8 cellular contexts compared by ENCODE assay signal in the genomic region with DNA sequence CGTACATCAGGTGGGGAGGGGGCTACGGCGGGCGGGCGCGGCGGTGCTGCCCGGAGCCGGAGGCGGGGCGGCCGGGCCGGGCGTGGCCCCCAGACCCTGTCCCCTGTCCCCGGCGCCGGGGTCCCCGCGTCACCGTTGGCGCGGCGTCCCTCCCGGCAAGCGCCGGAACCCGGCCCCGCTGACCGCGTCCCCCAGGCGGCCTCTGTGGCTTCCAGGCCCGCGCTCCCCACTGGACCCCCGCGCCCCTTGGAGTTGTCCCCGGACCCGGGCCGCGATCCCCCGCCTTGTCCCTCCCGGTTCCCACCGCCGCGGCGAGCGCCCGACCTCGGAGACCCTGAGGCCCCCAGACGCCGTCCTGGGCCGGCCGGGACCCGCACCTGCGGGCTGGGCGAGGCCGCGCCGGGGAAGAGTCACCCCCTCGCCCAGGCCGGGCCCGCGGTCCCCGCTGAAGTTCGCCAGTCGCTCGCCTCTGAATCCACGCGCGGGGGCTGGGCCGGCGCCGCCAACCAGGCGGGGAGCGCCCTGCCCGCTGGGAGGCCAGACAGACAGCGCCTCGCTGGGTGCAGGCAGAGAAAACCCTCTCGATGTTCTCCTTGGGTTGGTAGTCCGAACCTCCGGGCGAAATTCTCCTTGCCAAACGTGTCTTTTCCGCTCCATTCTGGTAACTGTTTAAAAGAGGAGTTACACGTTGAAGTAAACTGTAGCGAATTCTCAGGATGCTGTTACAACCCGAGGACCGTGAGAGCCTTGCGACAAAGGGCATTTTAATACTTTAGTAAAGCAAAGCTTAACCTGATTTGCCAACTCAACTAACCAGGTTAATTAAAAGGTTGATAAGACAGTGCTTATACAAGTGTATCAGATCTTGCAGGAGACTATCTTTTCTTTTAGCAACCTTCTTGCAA. TPM values are rescaled to one million over a fixed set of nuclear protein-coding genes. Genes with fewer than 3 reads are reported as not detected.
DNase-seq lines count a peak whose midpoint lies in the region; ATAC-seq and TF ChIP-seq lines count a peak whose summit lies in the region.

No MANE protein-coding gene starts in this region.

- peak overlapping the region; percentile 39 for H2AFZ ChIP-seq in SK-N-SH (ENCODE audit: low read depth)

- TF ChIP-seq POLR2A in adrenal gland (IDR thresholded peaks at IDR 0.05), result peak in 1 of 2 donors; percentile 61

- H3K79me2 ChIP-seq in SK-N-SH (ENCODE audit: insufficient read depth), result peaks cover 74% of the 10 kb centered on the region

- peaks cover 6% of the 10 kb centered on the region; the same call in 1 of the 2 replicates for H4K20me1 ChIP-seq in SK-N-SH (ENCODE audit: insufficient read depth)

- no peak for TF ChIP-seq EP300 in SK-N-SH (IDR thresholded peaks at IDR 0.05; ENCODE audit: borderline replicate concordance in 1 of 2, low read depth in 1 of 2, low read length in 1 of 2)

- H3K4me3 ChIP-seq in AG04450 (ENCODE audit: low read depth, low read length), result peak overlapping the region; percentile 72
- peak overlapping the region; percentile 75 to 94 for H3K4me3 ChIP-seq in SK-N-SH (ENCODE audit: low read depth in 2 of 2, low read length in 1 of 2)
- peak overlapping the region; percentile 32 to 83 (median 78) for H3K4me3 ChIP-seq in adrenal gland
- H3K4me3 ChIP-seq in aorta (ENCODE audit: low read length in 2 of 2), result peak overlapping the region; percentile 86 to 93

- H3K9ac ChIP-seq in SK-N-SH, result peak overlapping the region; percentile 85

- ATAC-seq in GM18868 (IDR thresholded peaks at IDR 0.05; ENCODE audit: unreplicated experiment), result peak; percentile 37
- ATAC-seq in HG03139 (IDR thresholded peaks at IDR 0.05; ENCODE audit: unreplicated experiment), result peak; percentile 16
- peak; percentile 69 to 71 for ATAC-seq in left cardiac atrium
- peak; percentile 58 for ATAC-seq in aorta (ENCODE audit: low FRiP score)

- no peak for TF ChIP-seq RAD21 in SK-N-SH (IDR thresholded peaks at IDR 0.05; ENCODE audit: low read length)

- H3K27me3 ChIP-seq in AG04450 (ENCODE audit: control insufficient read depth, insufficient read depth, low read length) (no peaks in the 10 kb centered on the region), SK-N-SH (ENCODE audit: insufficient read depth) (no peaks in the 10 kb centered on the region), adrenal gland (no peaks in the 10 kb centered on the region), aorta (ENCODE audit: control insufficient read depth in 1 of 2, insufficient read depth in 2 of 2, low read length in 1 of 2) (no peaks in the 10 kb centered on the region)

- intact Hi-C loops in adrenal gland (cut with DNase I) (no loop called here), left cardiac atrium (cut with DNase I) (loop anchor here in 1 of 2 donors (10.0 kb wide), 1 partner anchor 111 kb away; no protein-coding TSS in a partner anchor), aorta (cut with DNase I) (loop anchor here (10.0 kb wide), 3 partner anchors 131 to 281 kb away; partner anchors contain the start of genes GCSH (in 2 of the 2) and ATMIN (in 1 of the 2))

- POLR2A ChIA-PET in AG04450 (lab: Yijun Ruan, JAX) (interaction anchor here (0.6 to 0.9 kb wide), 4 partner anchors 111 to 1719 kb away, joined by 3 to 4 read pairs (median 4); partner anchors contain the start of gene CENPN), SK-N-SH (lab: Yijun Ruan, JAX) (interaction anchor here (1.0 kb wide), 1 partner anchor 105 kb away, joined by 4 read pairs; no protein-coding TSS in a partner anchor)

- no peak for TF ChIP-seq CTCF in AG04450 (IDR thresholded peaks at IDR 0.05; ENCODE audit: low read depth, low read length)
- TF ChIP-seq CTCF in SK-N-SH (IDR thresholded peaks at IDR 0.05), result peak; percentile 17; the same call in 1 of the 2 replicates
- TF ChIP-seq CTCF in adrenal gland (IDR thresholded peaks at IDR 0.05), result peak in 1 of 6 experiments; percentile 10

- H3F3A ChIP-seq in SK-N-SH (replicated peaks; ENCODE audit: insufficient read depth), result peaks cover 24% of the 10 kb centered on the region

- H3K4me1 ChIP-seq in SK-N-SH (ENCODE audit: control insufficient read depth in 1 of 2, insufficient read depth in 2 of 2, low read depth in 1 of 2, low read length in 1 of 2) (peaks cover 8 to 17% of the 10 kb centered on the region in 2 experiments; a peak in 3 of 4 replicates), adrenal gland (replicated peaks in 1 of 2) (peaks cover 16 to 48% of the 10 kb centered on the region in 2 donors), aorta (ENCODE audit: control insufficient read depth in 1 of 2, insufficient read depth in 2 of 2, low read length in 2 of 2) (peaks cover 0 to 3% of the 10 kb centered on the region in 2 donors)

- H3K9me3 ChIP-seq in AG04450 (ENCODE audit: control insufficient read depth, insufficient read depth, low read length) (no peaks in the 10 kb centered on the region), SK-N-SH (no peaks in the 10 kb centered on the region), adrenal gland (replicated peaks in 1 of 3) (no peaks in the 10 kb centered on the region), aorta (ENCODE audit: control insufficient read depth, low read length) (no peaks in the 10 kb centered on the region)

- DNase-seq in AG04450 (ENCODE audit: low read depth, low spot score) (no peak), SK-N-SH (peak; percentile 78), adrenal gland (peak; percentile 57 to 79 (median 71)), left cardiac atrium (peak; percentile 71), pons (ENCODE audit: low spot score) (peak; percentile 21), aorta (peak; percentile 72 to 88)

- 1% methylated on average over 18 of the region's 88 CpGs for WGBS in SK-N-SH (ENCODE audit: low lambda C conversion rate)
- 1 to 4% (median 1%) methylated on average over 8 to 82 of the region's 88 CpGs for WGBS in adrenal gland, 4 donors
- WGBS in aorta, 2 donors, result 1% methylated on average over 60 to 88 of the region's 88 CpGs

- H3K36me3 ChIP-seq in SK-N-SH (replicated peaks in 1 of 2; ENCODE audit: control insufficient read depth in 1 of 2, insufficient read depth in 2 of 2, low read length in 1 of 2), result peaks cover 0 to 5% of the 10 kb centered on the region in 2 experiments
- H3K36me3 ChIP-seq in adrenal gland (replicated peaks in 1 of 2), result no peaks in the 10 kb centered on the region
- no peaks in the 10 kb centered on the region for H3K36me3 ChIP-seq in aorta (ENCODE audit: control insufficient read depth in 1 of 2, insufficient read depth in 2 of 2, low read length in 1 of 2)

- peak overlapping the region; percentile 21 for H3K27ac ChIP-seq in AG04450 (ENCODE audit: low read depth, low read length)
- peak overlapping the region; percentile 48 to 56; a peak in 3 of 4 replicates for H3K27ac ChIP-seq in SK-N-SH (ENCODE audit: low read depth in 2 of 2, low read length in 1 of 2)
- peak overlapping the region in 4 of 5 donors; percentile 88 to 93 (median 92) for H3K27ac ChIP-seq in adrenal gland
- H3K27ac ChIP-seq in aorta (ENCODE audit: low read depth in 1 of 2, low read length in 2 of 2), result peak overlapping the region in 1 of 2 donors; percentile 88

- peak overlapping the region; percentile 94 for H3K4me2 ChIP-seq in SK-N-SH

- H3K9me2 ChIP-seq in SK-N-SH, result no peaks in the 10 kb centered on the region

- CTCF ChIA-PET in AG04450 (lab: Charles Lee), result interaction anchor here (0.5 to 5.7 kb wide), 4 partner anchors 54 to 1573 kb away, joined by 3 to 16 read pairs (median 3); no protein-coding TSS in a partner anchor
- CTCF ChIA-PET in SK-N-SH (lab: Yijun Ruan, JAX), result no interaction called here

TF ChIP-seq in SK-N-SH, 30 proteins besides CTCF, POLR2A, EP300 and RAD21:
- TF ChIP-seq MXI1 (IDR thresholded peaks at IDR 0.05; ENCODE audit: low read depth, low read length), result 0 out of 2 replicates have a peak, but pooled peaks have one; percentile 24
- TF ChIP-seq FOXM1 (IDR thresholded peaks at IDR 0.05; ENCODE audit: low read depth), result no peak
- no peak for TF ChIP-seq RXRA (IDR thresholded peaks at IDR 0.05; ENCODE audit: borderline replicate concordance, low read depth)
- TF ChIP-seq MEF2A (IDR thresholded peaks at IDR 0.05; ENCODE audit: borderline replicate concordance, low read depth), result no peak
- no peak for TF ChIP-seq GATA2 (CRISPR knock-in tag; IDR thresholded peaks at IDR 0.05)

RNA-seq across cellular contexts. Expression of gene GAN, which starts 0.8 kb away (rescaled TPM):
- polyA plus RNA-seq in AG04450 (2011; rRNA removed), result 3.3 and 4.3 TPM in 2 replicates
- 11.3 and 14.5 TPM in 2 replicates for polyA minus RNA-seq in AG04450 (2011; rRNA and poly(A)+ RNA removed)
- 0.79 and 0.99 TPM in 2 replicates for polyA plus RNA-seq in SK-N-SH (2012; rRNA removed)
- polyA plus RNA-seq in SK-N-SH (2012; cell fraction: cytosol; rRNA removed), result 0.87 and 0.94 TPM in 2 replicates
- 1.2 and 1.9 TPM in 2 replicates for polyA plus RNA-seq in SK-N-SH (2012; cell fraction: nucleus; rRNA removed)
- total RNA-seq in adrenal gland, result 1 to 10 TPM; 3.0 to 7.5 (median 4.7) TPM
- polyA plus RNA-seq in adrenal gland, result 1 to 10 TPM; 1.0 to 1.9 (median 1.5) TPM
- total RNA-seq in left cardiac atrium, result 10 to 100 TPM; 10.6 to 13.1 TPM
- 10 to 100 TPM; 11.5 to 11.9 TPM for total RNA-seq in aorta
- polyA plus RNA-seq in aorta, result 1 to 10 TPM in 1 of 2 donors, under 1 TPM in 1; 0.87 to 1.5 TPM

Comparison
In these comparisons a context has a peak if more than half of its experiments do, and no peak if none do; other contexts are left out.
1. ATAC-seq: peak in every context shown above with its lines; median percentile 70 in left cardiac atrium; 58 in aorta; 37 in GM18868; 16 in HG03139.
2. intact Hi-C loops: an anchor here in aorta (10.0 kb wide); none called in adrenal gland.